In the genomic region with DNA sequence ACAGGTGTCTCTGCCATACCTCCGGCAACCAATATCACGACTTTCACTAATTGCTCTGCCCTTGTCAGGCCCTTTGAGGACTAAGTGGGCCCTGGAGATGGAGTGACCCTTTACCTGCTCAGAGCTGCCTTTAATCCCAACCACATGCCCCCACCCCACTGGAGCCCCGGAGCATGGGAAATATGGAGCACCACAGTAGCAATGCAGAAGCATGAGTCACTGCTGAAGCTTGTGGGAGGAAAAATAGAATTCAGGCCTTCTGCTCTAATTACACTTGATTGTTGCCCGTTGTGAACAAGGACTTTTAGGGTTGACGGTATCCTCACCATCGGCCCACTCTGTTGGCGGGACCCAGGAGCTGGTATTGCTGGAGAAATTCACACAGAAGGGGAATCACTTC, we compare ENCODE assay signal across 16 cellular contexts. TPM values are rescaled to one million over a fixed set of nuclear protein-coding genes. Genes with fewer than 3 reads are reported as not detected.
A peak's percentile ranks its signal among the peaks of the same experiment; 100 is the strongest.
DNase-seq lines count a peak whose midpoint lies in the region; ATAC-seq and TF ChIP-seq lines count a peak whose summit lies in the region.
"Had no signal": no experiment of that assay in that cellular context is flagged by ENCODE, and none has a peak within 500 bp of the region (broad histone marks: within the 10 kb centered on the region; RNA-seq: fewer than 3 reads in every experiment).

No MANE protein-coding gene starts in this region.

- H3K27me3 Mint-ChIP-seq in osteocyte (ENCODE audit: unreplicated experiment), result no peaks in the 10 kb centered on the region
- H3K27me3 Mint-ChIP-seq in T-helper 2 cell treated with Interferon-gamma antibody and Interleukin-4, amounts not matched to agents 5 μg/mL and 100 μg/mL, for 36 hours (ENCODE audit: low read depth), result peaks cover 37% of the 10 kb centered on the region

- H3K36me3 Mint-ChIP-seq in osteocyte (ENCODE audit: unreplicated experiment), result no peaks in the 10 kb centered on the region
- H3K36me3 Mint-ChIP-seq in T-helper 2 cell treated with Interferon-gamma antibody and Interleukin-4, amounts not matched to agents 5 μg/mL and 100 μg/mL, for 36 hours (ENCODE audit: low read depth), result no peaks in the 10 kb centered on the region
- H3K36me3 Mint-ChIP-seq: natural killer cell treated with Interleukin-12 subunit alpha and Interleukin-12 subunit beta and Interleukin-15 and Interleukin-18, amount 100 ng/mL, for 72 hours had no signal

- peak overlapping the region; percentile 82 for H3K27ac Mint-ChIP-seq in osteocyte (ENCODE audit: unreplicated experiment)
- H3K27ac Mint-ChIP-seq in T-helper 2 cell treated with Interferon-gamma antibody and Interleukin-4, amounts not matched to agents 5 μg/mL and 100 μg/mL, for 36 hours, result no peak overlapping the region
- H3K27ac Mint-ChIP-seq: natural killer cell treated with Interleukin-12 subunit alpha and Interleukin-12 subunit beta and Interleukin-15 and Interleukin-18, amount 100 ng/mL, for 72 hours had no signal

- peaks cover 58% of the 10 kb centered on the region for H3K4me1 Mint-ChIP-seq in osteocyte (ENCODE audit: unreplicated experiment)
- peaks cover 2% of the 10 kb centered on the region for H3K4me1 Mint-ChIP-seq in T-helper 2 cell treated with Interferon-gamma antibody and Interleukin-4, amounts not matched to agents 5 μg/mL and 100 μg/mL, for 36 hours (ENCODE audit: low read depth)

- ATAC-seq in HG02588 (IDR thresholded peaks at IDR 0.05; ENCODE audit: unreplicated experiment), result no peak
- ATAC-seq: natural killer cell treated with Interleukin-12 subunit alpha and Interleukin-12 subunit beta and Interleukin-15 and Interleukin-18, amount 100 ng/mL, for 72 hours; psoas muscle had no signal

- no peak overlapping the region for H3K4me3 ChIP-seq in choroid plexus epithelial cell (ENCODE audit: low read depth, low read length)
- H3K4me3 ChIP-seq: hepatocyte, psoas muscle had no signal

- TF ChIP-seq CTCF in choroid plexus epithelial cell (conservative IDR thresholded peaks at IDR 0.05; ENCODE audit: low read depth, low read length), result no peak
- no peak for TF ChIP-seq CTCF in osteocyte (IDR thresholded peaks at IDR 0.05)

- peaks cover 4% of the 10 kb centered on the region for H3K9me3 Mint-ChIP-seq in osteocyte (ENCODE audit: unreplicated experiment)
- H3K9me3 Mint-ChIP-seq in T-helper 2 cell treated with Interferon-gamma antibody and Interleukin-4, amounts not matched to agents 5 μg/mL and 100 μg/mL, for 36 hours, result no peaks in the 10 kb centered on the region
- H3K9me3 Mint-ChIP-seq: natural killer cell treated with Interleukin-12 subunit alpha and Interleukin-12 subunit beta and Interleukin-15 and Interleukin-18, amount 100 ng/mL, for 72 hours had no signal

- DNase-seq in EH (ENCODE audit: low read depth), result peak; percentile 81
- DNase-seq in NCI-H226, result peak; percentile 65
- peak; percentile 58 for DNase-seq in choroid plexus epithelial cell (ENCODE audit: low read depth)
- no peak for DNase-seq in osteocyte (ENCODE audit: extremely low spot score, unreplicated experiment)
- DNase-seq in cortex of kidney (lab: John Stamatoyannopoulos, UW), result no peak
- no peak for DNase-seq in T-helper 2 cell treated with Interferon-gamma antibody and Interleukin-4, amounts not matched to agents 5 μg/mL and 100 μg/mL, for 36 hours (ENCODE audit: low spot score)
- DNase-seq: activated CD4-positive, alpha-beta T cell treated with anti-CD3 and anti-CD28 coated beads, Interleukin-2, amount 50 U/mL, for 1 hour; activated gamma-delta T cell; anterior cingulate cortex; DND-41; Karpas-422; NCI-H524 treated with DMSO at 0.1 percent for 48 hours; psoas muscle had no signal

- no peak overlapping the region for H3K4me3 Mint-ChIP-seq in osteocyte (ENCODE audit: unreplicated experiment)
- H3K4me3 Mint-ChIP-seq in T-helper 2 cell treated with Interferon-gamma antibody and Interleukin-4, amounts not matched to agents 5 μg/mL and 100 μg/mL, for 36 hours, result no peak overlapping the region
- H3K4me3 Mint-ChIP-seq: natural killer cell treated with Interleukin-12 subunit alpha and Interleukin-12 subunit beta and Interleukin-15 and Interleukin-18, amount 100 ng/mL, for 72 hours had no signal

RNA-seq across cellular contexts. Expression of a gene that starts 52.5 kb away (rescaled TPM):
- 236 and 267 TPM in 2 replicates for total RNA-seq in osteocyte

Comparison
In these comparisons a context has a peak if more than half of its experiments do, and no peak if none do; other contexts are left out.
1. DNase-seq: peak in EH (single experiment), NCI-H226 (single experiment) and choroid plexus epithelial cell (single experiment); none in osteocyte (single experiment), cortex of kidney (single experiment) and T-helper 2 cell treated with Interferon-gamma antibody and Interleukin-4, amounts not matched to agents 5 μg/mL and 100 μg/mL, for 36 hours (single experiment).